In the genomic region with DNA sequence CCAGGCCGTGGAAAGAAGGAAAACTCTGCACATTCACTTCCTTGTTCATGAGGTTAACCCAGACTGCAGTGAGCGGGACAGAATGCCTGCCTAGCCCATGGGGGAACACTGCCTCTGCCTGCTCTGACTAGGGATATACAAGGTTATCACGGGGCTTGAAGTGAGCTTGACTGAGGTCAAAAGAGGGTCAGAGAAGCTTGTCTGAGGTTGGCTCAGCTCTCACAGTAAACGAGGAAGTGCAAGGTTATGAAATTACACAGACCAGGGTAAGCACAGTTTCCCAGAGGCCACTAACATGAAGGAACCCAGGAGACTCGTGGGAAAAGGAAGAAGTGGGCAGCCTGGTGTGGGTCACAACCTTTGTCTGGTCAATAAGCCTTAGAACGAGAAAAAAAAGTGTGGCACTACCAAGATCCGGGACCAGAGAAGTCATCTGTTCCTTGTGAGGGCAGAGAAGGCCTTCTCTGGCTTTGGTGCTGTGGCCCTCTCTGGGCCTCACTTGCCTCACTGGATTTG, we compare ENCODE assay signal across 8 cellular contexts. TPM values are rescaled to one million over a fixed set of nuclear protein-coding genes. Genes with fewer than 3 reads are reported as not detected.
DNase-seq lines count a peak whose midpoint lies in the region; ATAC-seq and TF ChIP-seq lines count a peak whose summit lies in the region.

No MANE protein-coding gene starts in this region.

- H3K4me1 ChIP-seq in NT2/D1 (ENCODE audit: insufficient read depth, insufficient read length) = peaks cover 6% of the 10 kb centered on the region
- H3K4me1 ChIP-seq in gastroesophageal sphincter = peaks cover 0 to 71% (median 57%) of the 10 kb centered on the region in 3 donors
- H3K4me1 ChIP-seq in sigmoid colon = peaks cover 0 to 58% (median 48%) of the 10 kb centered on the region in 4 donors

- TF ChIP-seq CTCF in gastroesophageal sphincter (IDR thresholded peaks at IDR 0.05) (no peak), sigmoid colon (IDR thresholded peaks at IDR 0.05) (no peak)

- TF ChIP-seq POLR2A in gastroesophageal sphincter (IDR thresholded peaks at IDR 0.05) (no peak), sigmoid colon (IDR thresholded peaks at IDR 0.05) (no peak)

- H3K4me3 ChIP-seq in NT2/D1 (ENCODE audit: insufficient read length, low read depth) (no peak overlapping the region), gastroesophageal sphincter (no peak overlapping the region), sigmoid colon (no peak overlapping the region)

- ATAC-seq in GM18907 (IDR thresholded peaks at IDR 0.05; ENCODE audit: unreplicated experiment) = peak; percentile 57
- ATAC-seq in gastroesophageal sphincter = no peak
- ATAC-seq in GM21423 (IDR thresholded peaks at IDR 0.05; ENCODE audit: unreplicated experiment) = no peak

- DNase-seq in NT2/D1 (ENCODE audit: low read depth, low spot score) (no peak), sigmoid colon (no peak), NK-92 (lab: John Stamatoyannopoulos, UW; ENCODE audit: unreplicated experiment) (no peak), DMS79 (lab: John Stamatoyannopoulos, UW) (no peak), NCI-H1105 (lab: John Stamatoyannopoulos, UW) (no peak)

- 43 to 57% methylated on average over 5 to 7 of the region's 7 CpGs for whole genome bisulfite sequencing in gastroesophageal sphincter (ENCODE audit: low coverage in 1 of 2), 2 donors
- 19 to 29% methylated on average over 7 of the region's 7 CpGs for WGBS in sigmoid colon, 2 donors

- H3K9me3 ChIP-seq in NT2/D1 (ENCODE audit: insufficient read depth, low read length) = no peaks in the 10 kb centered on the region
- H3K9me3 ChIP-seq in gastroesophageal sphincter = no peaks in the 10 kb centered on the region
- H3K9me3 ChIP-seq in sigmoid colon = no peaks in the 10 kb centered on the region

- TF ChIP-seq EP300 in gastroesophageal sphincter (IDR thresholded peaks at IDR 0.05) = no peak
- TF ChIP-seq EP300 in sigmoid colon (IDR thresholded peaks at IDR 0.05) = no peak

- peak overlapping the region; percentile 21 for H3K9ac ChIP-seq in NT2/D1 (ENCODE audit: insufficient read length, low read depth)

- H3K27me3 ChIP-seq in NT2/D1 (ENCODE audit: insufficient read depth, insufficient read length) = no peaks in the 10 kb centered on the region
- H3K27me3 ChIP-seq in gastroesophageal sphincter = no peaks in the 10 kb centered on the region
- no peaks in the 10 kb centered on the region for H3K27me3 ChIP-seq in sigmoid colon

- intact Hi-C loops in sigmoid colon (cut with DNase I) = no loop called here

- H3K27ac ChIP-seq in gastroesophageal sphincter = peak overlapping the region; percentile 0 to 85 (median 76)
- H3K27ac ChIP-seq in sigmoid colon = peak overlapping the region; percentile 66 to 86 (median 82)

- H3K36me3 ChIP-seq in NT2/D1 (ENCODE audit: insufficient read depth, insufficient read length, low read length) = peaks cover 16% of the 10 kb centered on the region
- H3K36me3 ChIP-seq in gastroesophageal sphincter = peaks cover 0 to 73% of the 10 kb centered on the region in 2 donors
- peaks cover 8 to 33% (median 15%) of the 10 kb centered on the region in 4 donors for H3K36me3 ChIP-seq in sigmoid colon

RNA-seq across cellular contexts. Expression of a gene that starts 28.8 kb away (rescaled TPM):
- total RNA-seq in gastroesophageal sphincter (10 to 100 TPM; 32.8 to 56.2 (median 41.6) TPM), sigmoid colon (10 to 100 TPM; 10.4 to 44.9 (median 24.8) TPM)
- polyA plus RNA-seq in sigmoid colon = 1 to 10 TPM; 1.6 to 5.4 (median 5.1) TPM

RNA-seq across cellular contexts. Expression of a gene that starts 41.8 kb away (rescaled TPM):
- total RNA-seq in gastroesophageal sphincter = 10 to 100 TPM; 19.6 to 40.3 (median 36.5) TPM
- total RNA-seq in sigmoid colon = 10 to 100 TPM; 26.3 to 43.0 (median 32.9) TPM
- 10 to 100 TPM; 61.3 to 66.8 (median 63.3) TPM for polyA plus RNA-seq in sigmoid colon

RNA-seq across cellular contexts. Expression of a gene that starts 53.7 kb away (rescaled TPM):
- total RNA-seq in gastroesophageal sphincter (10 to 100 TPM; 29.9 to 35.6 (median 34.0) TPM), sigmoid colon (10 to 100 TPM; 27.6 to 60.1 (median 38.8) TPM)
- polyA plus RNA-seq in sigmoid colon = 10 to 100 TPM in 2 of 3 donors, 1 to 10 TPM in 1; 7.2 to 26.6 (median 12.0) TPM

RNA-seq across cellular contexts. Expression of a gene that starts 58.5 kb away (rescaled TPM):
- total RNA-seq in gastroesophageal sphincter = under 1 TPM in 3 of 4 donors, not detected in 1; 0.58 to 0.81 (median 0.72) TPM
- total RNA-seq in sigmoid colon = under 1 TPM; 0.16 to 0.71 (median 0.48) TPM
- polyA plus RNA-seq in sigmoid colon = under 1 TPM in 2 of 3 donors, not detected in 1; under 0.01 to 0.69 TPM
